13 cellular contexts compared by ENCODE assay signal in the genomic region with DNA sequence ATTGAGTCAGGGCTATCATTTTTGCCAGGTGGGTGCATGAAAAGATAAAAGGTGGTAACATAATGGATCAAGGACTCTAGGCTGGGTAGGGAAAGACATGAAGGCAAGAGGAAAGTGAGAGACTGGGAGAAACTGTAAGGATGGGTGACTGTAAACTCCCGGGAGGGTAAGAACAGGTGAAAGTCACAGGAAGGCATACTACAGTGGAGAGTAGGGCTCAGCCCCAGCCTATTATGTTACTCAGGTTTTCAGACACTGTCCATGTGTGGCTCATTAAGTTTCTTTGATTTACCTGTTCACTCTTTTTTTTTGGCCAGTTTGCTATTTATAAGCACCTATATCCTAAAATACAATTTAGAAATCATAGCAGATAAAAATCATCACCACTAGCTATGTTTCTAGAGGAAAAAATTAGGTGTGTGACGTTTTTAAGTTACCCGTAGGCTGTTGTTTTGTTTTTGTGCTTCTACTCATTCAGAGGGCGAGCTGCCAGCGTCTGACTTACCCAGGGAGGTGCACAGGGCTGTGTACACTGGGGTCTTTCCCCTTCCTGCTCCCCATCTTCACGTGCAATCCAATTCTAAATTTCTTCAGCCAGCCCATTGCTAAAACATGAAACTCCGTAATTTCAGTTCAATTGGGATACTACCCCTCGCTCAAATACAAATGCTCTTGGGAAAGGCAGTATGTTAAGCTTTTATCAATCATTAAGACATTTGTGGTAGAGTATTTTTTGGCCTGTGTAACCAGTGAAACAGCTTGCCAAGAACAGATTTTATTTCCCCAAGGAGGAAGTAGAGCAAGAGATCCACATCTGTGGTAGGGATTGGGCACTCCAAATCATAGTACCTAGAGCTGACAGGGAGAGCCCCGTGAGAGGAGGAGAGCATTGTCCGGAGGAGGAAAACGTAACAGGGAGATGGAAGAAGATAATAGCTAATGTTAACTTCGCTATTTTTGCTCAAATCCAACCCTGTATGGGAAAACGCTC. TPM values are rescaled to one million over a fixed set of nuclear protein-coding genes. Genes with fewer than 3 reads are reported as not detected.
DNase-seq lines count a peak whose midpoint lies in the region; ATAC-seq and TF ChIP-seq lines count a peak whose summit lies in the region.
"Had no signal": no experiment of that assay in that cellular context is flagged by ENCODE, and none has a peak within 500 bp of the region (broad histone marks: within the 10 kb centered on the region; RNA-seq: fewer than 3 reads in every experiment).

No MANE protein-coding gene starts in this region.

- TF ChIP-seq CTCF in right atrium auricular region (IDR thresholded peaks at IDR 0.05) (no peak), coronary artery (IDR thresholded peaks at IDR 0.05) (no peak), vagina (IDR thresholded peaks at IDR 0.05) (no peak), Calu3 (IDR thresholded peaks at IDR 0.05; ENCODE audit: unreplicated experiment) (no peak)

- no peaks in the 10 kb centered on the region for H3K27me3 ChIP-seq in right atrium auricular region
- H3K27me3 ChIP-seq in vagina: no peaks in the 10 kb centered on the region
- H3K27me3 ChIP-seq: thyroid gland had no signal

- H3K9me3 Mint-ChIP-seq in Calu3 (ENCODE audit: low read depth, unreplicated experiment): peaks cover 4% of the 10 kb centered on the region

- DNase-seq in Right ventricle myocardium superior (peak; percentile 56), right atrium auricular region (ENCODE audit: low spot score) (no peak), coronary artery (ENCODE audit: low spot score) (no peak), left kidney (ENCODE audit: low read depth, low spot score) (peak; percentile 9), vagina (ENCODE audit: extremely low spot score in 2 of 2) (no peak), Calu3 (no peak), hypothalamus (lab: John Stamatoyannopoulos, UW) (no peak), LoVo (ENCODE audit: low spot score) (no peak)
- DNase-seq: NCI-H345, SK-N-SH, thyroid gland had no signal

- no peak overlapping the region for H3K4me3 ChIP-seq in right atrium auricular region
- H3K4me3 ChIP-seq in coronary artery: peak overlapping the region; percentile 46
- H3K4me3 ChIP-seq in vagina: no peak overlapping the region
- H3K4me3 ChIP-seq: thyroid gland had no signal

- H3K4me1 ChIP-seq in right atrium auricular region: peaks cover 0 to 18% of the 10 kb centered on the region in 2 donors
- peaks cover 27% of the 10 kb centered on the region for H3K4me1 ChIP-seq in vagina

- no peaks in the 10 kb centered on the region for H3K4me1 Mint-ChIP-seq in Calu3 (ENCODE audit: low read depth, unreplicated experiment)

- intact Hi-C loops in Right ventricle myocardium superior (cut with DNase I): no loop called here
- intact Hi-C loops in vagina (cut with DNase I): loop anchor here (5.0 kb wide), 1 partner anchor 68 kb away; the partner anchor contains the start of gene PDZD9
- intact Hi-C loops in Calu3 (cut with micrococcal nuclease; ENCODE audit: unreplicated experiment): no loop called here

- H3K27me3 Mint-ChIP-seq in Calu3 (ENCODE audit: unreplicated experiment): no peaks in the 10 kb centered on the region

- no peak overlapping the region for H3K4me3 Mint-ChIP-seq in Calu3 (ENCODE audit: low read depth, unreplicated experiment)

- H3K27ac Mint-ChIP-seq in Calu3 (ENCODE audit: unreplicated experiment): no peak overlapping the region

- H3K27ac ChIP-seq in right atrium auricular region: no peak overlapping the region
- peak overlapping the region in 1 of 2 donors; percentile 45 for H3K27ac ChIP-seq in coronary artery
- H3K27ac ChIP-seq in vagina: peak overlapping the region; percentile 30
- H3K27ac ChIP-seq: KMS-11 had no signal

- H3K9me3 ChIP-seq in right atrium auricular region (no peaks in the 10 kb centered on the region), vagina (no peaks in the 10 kb centered on the region)
- H3K9me3 ChIP-seq: SK-N-SH, thyroid gland had no signal

- H3K36me3 ChIP-seq in right atrium auricular region (no peaks in the 10 kb centered on the region), vagina (no peaks in the 10 kb centered on the region)
- H3K36me3 ChIP-seq: thyroid gland had no signal

- CTCF ChIA-PET in Calu3 (lab: Charles Lee): interaction anchor here (0.5 to 2.2 kb wide), 5 partner anchors 28 to 1111 kb away, joined by 4 to 6 read pairs (median 5); no protein-coding TSS in a partner anchor

- TF ChIP-seq POLR2A in vagina (IDR thresholded peaks at IDR 0.05): no peak

- ATAC-seq in Right ventricle myocardium superior (ENCODE audit: poor library complexity): peak; percentile 63

- BruUV-seq in Calu3 (replicated peaks; lab: Mats Ljungman, UMichigan): no TSS peak

- H3K36me3 Mint-ChIP-seq in Calu3 (ENCODE audit: insufficient read depth, unreplicated experiment): no peaks in the 10 kb centered on the region

RNA-seq across cellular contexts. Expression of gene VWA3A, which starts 21.7 kb away (rescaled TPM):
- 1.3 TPM for total RNA-seq in Right ventricle myocardium superior
- not detected for total RNA-seq in right atrium auricular region
- not detected for total RNA-seq in vagina
- total RNA-seq in Calu3 (2022): 0.33 and 0.51 TPM in 2 replicates
- total RNA-seq: chondrocyte had no signal

Comparison
In these comparisons a context has a peak if more than half of its experiments do, and no peak if none do; other contexts are left out.
1. DNase-seq: peak in Right ventricle myocardium superior (single experiment) and left kidney (single experiment); none in right atrium auricular region (single experiment), coronary artery (single experiment), vagina (0 of 2), Calu3 (single experiment), hypothalamus (0 of 51) and LoVo (single experiment).